ENCODE assay signal across 6 cellular contexts in the genomic region with DNA sequence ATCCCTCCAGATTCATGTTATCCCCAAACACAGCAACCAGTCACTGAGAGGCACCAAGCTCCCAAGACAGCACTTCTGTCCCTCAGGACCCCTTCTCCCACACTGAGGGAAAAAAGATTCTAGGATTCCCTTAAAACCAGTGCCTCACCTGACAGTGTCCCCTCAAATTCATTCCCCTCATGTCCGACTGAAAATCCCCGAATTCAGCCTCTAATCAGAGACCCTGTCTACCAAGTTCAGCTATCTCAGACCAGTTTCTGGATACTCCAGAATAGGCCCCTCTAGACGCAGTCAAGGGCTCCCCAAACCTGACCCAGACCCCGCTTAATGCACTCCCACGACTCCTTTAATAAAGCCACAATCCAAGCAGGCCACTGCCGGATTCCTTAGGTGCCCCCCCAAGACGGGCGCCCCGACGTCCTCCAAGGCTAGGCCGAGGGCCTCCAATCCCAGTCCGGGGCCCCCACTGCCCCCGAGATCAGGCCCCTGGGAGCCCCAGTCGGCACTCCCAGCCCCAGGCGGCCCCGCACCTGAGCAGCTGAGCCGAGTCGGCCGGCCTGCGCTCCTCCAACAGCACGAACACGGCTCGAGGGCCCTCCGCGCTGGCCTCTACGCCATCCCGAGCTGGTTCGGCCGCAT.
DNase-seq lines count a peak whose midpoint lies in the region; ATAC-seq and TF ChIP-seq lines count a peak whose summit lies in the region.

No MANE protein-coding gene starts in this region.

- H3K4me1 ChIP-seq in RWPE2 (ENCODE audit: insufficient read depth, poor library complexity, severe bottlenecking) (peaks cover 10% of the 10 kb centered on the region), iPS-18a (ENCODE audit: control insufficient read depth, low read depth, low read length) (peaks cover 6% of the 10 kb centered on the region)

- DNase-seq in RWPE2 (ENCODE audit: low spot score): no peak
- no peak for DNase-seq in NCI-H146 treated with DMSO at 0.1 percent for 48 hours (lab: John Stamatoyannopoulos, UW; ENCODE audit: unreplicated experiment)
- no peak for DNase-seq in central memory CD4-positive, alpha-beta T cell

- H3K27ac ChIP-seq in RWPE2 (ENCODE audit: poor library complexity, severe bottlenecking) (peak overlapping the region; percentile 90), iPS-18a (ENCODE audit: low read length) (no peak overlapping the region)

- peaks cover 25% of the 10 kb centered on the region for H3K36me3 ChIP-seq in RWPE2 (ENCODE audit: low read depth)
- peaks cover 19% of the 10 kb centered on the region for H3K36me3 ChIP-seq in iPS-18a (ENCODE audit: control insufficient read depth, low read depth, low read length)

- peak overlapping the region; percentile 51 for H3K9ac ChIP-seq in iPS-18a (ENCODE audit: low read length)

- ATAC-seq in GM19324 (IDR thresholded peaks at IDR 0.05; ENCODE audit: low FRiP score, unreplicated experiment) (peak; percentile 3), RWPE2 (ENCODE audit: low read depth) (no peak; the same call in 2 of the 3 replicates), HG02763 (IDR thresholded peaks at IDR 0.05; ENCODE audit: unreplicated experiment) (no peak)

- H3K4me3 ChIP-seq in RWPE2 (ENCODE audit: severe bottlenecking) (peak overlapping the region; percentile 70), iPS-18a (ENCODE audit: low read length) (peak overlapping the region; percentile 75)

- TF ChIP-seq CTCF in RWPE2 (IDR thresholded peaks at IDR 0.05; ENCODE audit: poor library complexity, severe bottlenecking): no peak

- H3K9me3 ChIP-seq in RWPE2 (ENCODE audit: severe bottlenecking) (no peaks in the 10 kb centered on the region), iPS-18a (ENCODE audit: control insufficient read depth, low read depth, low read length) (peaks cover 2% of the 10 kb centered on the region)

- H3K27me3 ChIP-seq in RWPE2 (ENCODE audit: insufficient read depth, poor library complexity, severe bottlenecking): no peaks in the 10 kb centered on the region
- no peaks in the 10 kb centered on the region for H3K27me3 ChIP-seq in iPS-18a (ENCODE audit: control insufficient read depth, insufficient read depth, low read length)
